8 cellular contexts compared by ENCODE assay signal in the genomic region with DNA sequence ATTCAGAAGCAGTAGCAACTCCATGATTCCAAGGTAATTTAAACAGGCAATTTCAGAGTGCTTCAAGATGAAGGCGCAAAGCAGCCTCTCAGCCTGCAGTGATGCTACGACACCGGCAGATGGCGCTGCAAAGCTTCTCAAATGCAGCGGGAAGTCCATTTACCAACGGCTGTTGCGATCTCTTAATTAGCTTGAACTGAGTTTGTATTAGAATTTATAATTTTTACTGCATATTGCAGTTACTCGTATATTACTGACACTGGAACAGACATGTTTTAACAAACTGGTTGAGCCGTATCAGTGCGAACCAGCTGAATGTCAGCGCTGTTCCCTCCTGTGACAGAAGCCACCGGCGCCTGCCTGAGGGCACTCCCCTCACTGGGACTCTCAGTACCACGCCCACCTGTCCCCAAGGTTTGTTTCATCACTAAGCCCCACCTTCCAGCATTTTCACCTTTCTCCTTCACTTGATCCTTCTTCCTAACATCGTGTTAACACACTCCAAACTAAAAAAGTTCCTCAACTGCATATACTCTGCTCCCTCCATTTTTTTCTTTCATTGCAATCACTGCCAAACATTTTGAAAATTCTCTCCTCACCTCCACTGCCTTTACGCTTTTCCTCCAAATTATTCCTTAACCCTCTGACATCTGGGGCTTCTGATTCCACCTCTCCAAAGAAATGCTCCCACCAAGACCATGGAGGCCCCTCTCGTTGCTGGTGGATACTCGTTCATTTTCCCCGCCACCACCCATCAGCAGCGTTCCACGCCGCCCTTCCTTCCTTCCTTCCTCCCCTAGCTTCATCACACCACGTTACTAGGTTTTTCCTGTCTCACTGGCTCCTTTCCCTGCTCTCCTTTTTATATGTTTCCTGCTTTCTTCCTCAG. TPM values are rescaled to one million over a fixed set of nuclear protein-coding genes. Genes with fewer than 3 reads are reported as not detected.
DNase-seq lines count a peak whose midpoint lies in the region; ATAC-seq and TF ChIP-seq lines count a peak whose summit lies in the region.

No MANE protein-coding gene starts in this region.

- peak overlapping the region in 1 of 2 donors; percentile 27 for H3K4me3 ChIP-seq in left lung

- H3K9me3 ChIP-seq in left lung, result no peaks in the 10 kb centered on the region

- peaks cover 0 to 14% of the 10 kb centered on the region in 2 donors for H3K36me3 ChIP-seq in left lung

- peak overlapping the region; percentile 11 to 42 for H3K27ac ChIP-seq in left lung

- H3K27ac Mint-ChIP-seq in dendritic cell treated with granulocyte-macrophage colony-stimulating factor and Interleukin-4, amounts not matched to agents 40 ng/mL and 50 ng/mL, for 4 days, result no peak overlapping the region

- peak overlapping the region; percentile 67 for H3K4me3 Mint-ChIP-seq in dendritic cell treated with granulocyte-macrophage colony-stimulating factor and Interleukin-4, amounts not matched to agents 40 ng/mL and 50 ng/mL, for 4 days

- intact Hi-C loops in dendritic cell treated with granulocyte-macrophage colony-stimulating factor and Interleukin-4, amounts not matched to agents 40 ng/mL and 50 ng/mL, for 4 days (cut with micrococcal nuclease), result loop anchor here (5.0 kb wide), 1 partner anchor 56 kb away; no protein-coding TSS in a partner anchor
- intact Hi-C loops in left lung (cut with DNase I), result no loop called here

- H3K4me1 ChIP-seq in left lung, result peaks cover 5 to 23% of the 10 kb centered on the region in 2 donors

- H3K27me3 Mint-ChIP-seq in dendritic cell treated with granulocyte-macrophage colony-stimulating factor and Interleukin-4, amounts not matched to agents 40 ng/mL and 50 ng/mL, for 4 days, result peaks cover 20% of the 10 kb centered on the region

- DNase-seq in DMS 273 treated with DMSO at 0.1 percent for 48 hours (lab: John Stamatoyannopoulos, UW) (peak; percentile 55), NCI-H748 (lab: John Stamatoyannopoulos, UW; ENCODE audit: unreplicated experiment) (peak; percentile 86), left lung (peak; percentile 81 to 90)
- peak; percentile 78 for DNase-seq in activated CD4-positive, alpha-beta T cell treated with anti-CD3 and anti-CD28 coated beads, Interleukin-2, amount 50 U/mL, for 1 hour
- peak; percentile 73 for DNase-seq in stimulated activated CD4-positive, alpha-beta T cell treated with anti-CD3 and anti-CD28 coated beads, Interleukin-2, amount 100 ng/mL, for 4 hours (ENCODE audit: low read depth)

- peaks cover 14% of the 10 kb centered on the region for H3K36me3 Mint-ChIP-seq in dendritic cell treated with granulocyte-macrophage colony-stimulating factor and Interleukin-4, amounts not matched to agents 40 ng/mL and 50 ng/mL, for 4 days (ENCODE audit: low read depth)

- peak; percentile 49 for ATAC-seq in HG03378 (IDR thresholded peaks at IDR 0.05; ENCODE audit: unreplicated experiment)
- ATAC-seq in left lung, result peak; percentile 94
- no peak for ATAC-seq in GM21367 (IDR thresholded peaks at IDR 0.05; ENCODE audit: unreplicated experiment)

- H3K9me3 Mint-ChIP-seq in dendritic cell treated with granulocyte-macrophage colony-stimulating factor and Interleukin-4, amounts not matched to agents 40 ng/mL and 50 ng/mL, for 4 days, result no peaks in the 10 kb centered on the region

- TF ChIP-seq CTCF in left lung (IDR thresholded peaks at IDR 0.05), result peak; percentile 94 to 99

- H3K27me3 ChIP-seq in left lung, result peaks cover 0 to 3% of the 10 kb centered on the region in 2 donors

- peaks cover 23% of the 10 kb centered on the region for H3K4me1 Mint-ChIP-seq in dendritic cell treated with granulocyte-macrophage colony-stimulating factor and Interleukin-4, amounts not matched to agents 40 ng/mL and 50 ng/mL, for 4 days (ENCODE audit: low read depth)

RNA-seq across cellular contexts. Expression of a gene that starts 14.5 kb away (rescaled TPM):
- 10 to 100 TPM; 52.5 to 61.0 TPM for total RNA-seq in left lung

RNA-seq across cellular contexts. Expression of a gene that starts 15.3 kb away (rescaled TPM):
- 10 to 100 TPM in 1 of 2 donors, 1 to 10 TPM in 1; 5.7 to 10.1 TPM for total RNA-seq in left lung

RNA-seq across cellular contexts. Expression of a gene that starts 29.5 kb away (rescaled TPM):
- total RNA-seq in left lung, result 10 to 100 TPM; 37.9 to 47.6 TPM

RNA-seq across cellular contexts. Expression of a gene that starts 52.5 kb away (rescaled TPM):
- total RNA-seq in left lung, result 100 to 1,000 TPM; 440 to 636 TPM
